In the genomic region with DNA sequence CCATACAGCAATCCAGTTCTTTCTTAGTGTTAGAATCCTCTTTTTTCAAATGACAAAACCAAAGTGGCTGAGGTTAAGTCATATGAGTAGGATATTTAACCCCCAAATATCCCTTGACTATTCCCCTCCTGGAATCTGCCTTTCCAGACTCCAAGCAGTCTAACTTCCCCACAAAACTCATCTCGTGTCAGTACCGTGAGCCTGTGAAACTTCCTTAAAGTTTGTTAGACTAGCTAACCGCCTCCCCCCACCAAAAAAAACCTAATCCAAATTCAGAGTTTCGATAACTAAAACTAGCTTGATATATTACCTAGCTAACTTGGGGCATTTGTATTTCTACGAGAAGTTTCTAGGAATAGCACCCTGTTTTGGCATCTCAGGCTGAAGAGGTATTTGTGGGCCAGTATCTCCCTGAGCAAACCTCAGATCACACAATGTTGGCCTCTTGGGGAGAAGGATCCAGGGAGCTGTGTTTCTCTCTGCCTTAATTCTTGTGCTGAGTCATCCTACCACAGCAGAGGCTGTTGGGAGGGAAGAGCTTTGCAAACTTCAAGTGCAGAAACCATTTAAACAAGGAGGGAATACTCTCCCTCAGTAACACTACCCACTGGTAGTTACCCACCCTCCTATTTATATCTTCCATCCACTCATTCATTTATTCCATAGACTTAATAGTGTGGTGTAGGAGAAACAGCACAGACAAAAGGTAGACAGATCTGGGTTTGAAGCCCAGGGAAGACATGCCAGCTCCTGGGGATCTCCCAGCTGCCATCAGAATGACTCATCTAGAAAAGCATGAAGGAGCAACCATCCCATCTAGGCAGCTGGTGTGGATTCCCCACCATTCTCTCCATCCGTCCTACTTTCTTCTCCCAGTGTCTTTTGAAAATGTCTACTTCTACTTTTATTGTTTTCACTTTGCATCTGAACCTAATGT, we compare ENCODE assay signal across 1 cellular context.
TF ChIP-seq lines count a peak whose summit lies in the region.

No MANE protein-coding gene starts in this region.

TF ChIP-seq in GM12878, 131 proteins besides CTCF, POLR2A, EP300 and RAD21 (continued from another document):
- TF ChIP-seq, protein P1, sequence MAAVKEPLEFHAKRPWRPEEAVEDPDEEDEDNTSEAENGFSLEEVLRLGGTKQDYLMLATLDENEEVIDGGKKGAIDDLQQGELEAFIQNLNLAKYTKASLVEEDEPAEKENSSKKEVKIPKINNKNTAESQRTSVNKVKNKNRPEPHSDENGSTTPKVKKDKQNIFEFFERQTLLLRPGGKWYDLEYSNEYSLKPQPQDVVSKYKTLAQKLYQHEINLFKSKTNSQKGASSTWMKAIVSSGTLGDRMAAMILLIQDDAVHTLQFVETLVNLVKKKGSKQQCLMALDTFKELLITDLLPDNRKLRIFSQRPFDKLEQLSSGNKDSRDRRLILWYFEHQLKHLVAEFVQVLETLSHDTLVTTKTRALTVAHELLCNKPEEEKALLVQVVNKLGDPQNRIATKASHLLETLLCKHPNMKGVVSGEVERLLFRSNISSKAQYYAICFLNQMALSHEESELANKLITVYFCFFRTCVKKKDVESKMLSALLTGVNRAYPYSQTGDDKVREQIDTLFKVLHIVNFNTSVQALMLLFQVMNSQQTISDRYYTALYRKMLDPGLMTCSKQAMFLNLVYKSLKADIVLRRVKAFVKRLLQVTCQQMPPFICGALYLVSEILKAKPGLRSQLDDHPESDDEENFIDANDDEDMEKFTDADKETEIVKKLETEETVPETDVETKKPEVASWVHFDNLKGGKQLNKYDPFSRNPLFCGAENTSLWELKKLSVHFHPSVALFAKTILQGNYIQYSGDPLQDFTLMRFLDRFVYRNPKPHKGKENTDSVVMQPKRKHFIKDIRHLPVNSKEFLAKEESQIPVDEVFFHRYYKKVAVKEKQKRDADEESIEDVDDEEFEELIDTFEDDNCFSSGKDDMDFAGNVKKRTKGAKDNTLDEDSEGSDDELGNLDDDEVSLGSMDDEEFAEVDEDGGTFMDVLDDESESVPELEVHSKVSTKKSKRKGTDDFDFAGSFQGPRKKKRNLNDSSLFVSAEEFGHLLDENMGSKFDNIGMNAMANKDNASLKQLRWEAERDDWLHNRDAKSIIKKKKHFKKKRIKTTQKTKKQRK (IDR thresholded peaks at IDR 0.05; ENCODE audit: low read depth, low read length): no peak
- no peak for TF ChIP-seq NFYA (IDR thresholded peaks at IDR 0.05; ENCODE audit: borderline replicate concordance, low read depth, low read length)
- TF ChIP-seq ZNF622 (IDR thresholded peaks at IDR 0.05): no peak
- TF ChIP-seq RELA (IDR thresholded peaks at IDR 0.05; ENCODE audit: borderline replicate concordance, partially characterized antibody): peak; percentile 46
- no peak for TF ChIP-seq ZNF207 (IDR thresholded peaks at IDR 0.05; ENCODE audit: borderline replicate concordance)
- TF ChIP-seq, protein P2, sequence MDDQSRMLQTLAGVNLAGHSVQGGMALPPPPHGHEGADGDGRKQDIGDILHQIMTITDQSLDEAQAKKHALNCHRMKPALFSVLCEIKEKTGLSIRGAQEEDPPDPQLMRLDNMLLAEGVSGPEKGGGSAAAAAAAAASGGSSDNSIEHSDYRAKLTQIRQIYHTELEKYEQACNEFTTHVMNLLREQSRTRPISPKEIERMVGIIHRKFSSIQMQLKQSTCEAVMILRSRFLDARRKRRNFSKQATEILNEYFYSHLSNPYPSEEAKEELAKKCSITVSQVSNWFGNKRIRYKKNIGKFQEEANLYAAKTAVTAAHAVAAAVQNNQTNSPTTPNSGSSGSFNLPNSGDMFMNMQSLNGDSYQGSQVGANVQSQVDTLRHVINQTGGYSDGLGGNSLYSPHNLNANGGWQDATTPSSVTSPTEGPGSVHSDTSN (IDR thresholded peaks at IDR 0.05; ENCODE audit: insufficient replicate concordance, low read depth, low read length): no peak
- TF ChIP-seq, protein P3, sequence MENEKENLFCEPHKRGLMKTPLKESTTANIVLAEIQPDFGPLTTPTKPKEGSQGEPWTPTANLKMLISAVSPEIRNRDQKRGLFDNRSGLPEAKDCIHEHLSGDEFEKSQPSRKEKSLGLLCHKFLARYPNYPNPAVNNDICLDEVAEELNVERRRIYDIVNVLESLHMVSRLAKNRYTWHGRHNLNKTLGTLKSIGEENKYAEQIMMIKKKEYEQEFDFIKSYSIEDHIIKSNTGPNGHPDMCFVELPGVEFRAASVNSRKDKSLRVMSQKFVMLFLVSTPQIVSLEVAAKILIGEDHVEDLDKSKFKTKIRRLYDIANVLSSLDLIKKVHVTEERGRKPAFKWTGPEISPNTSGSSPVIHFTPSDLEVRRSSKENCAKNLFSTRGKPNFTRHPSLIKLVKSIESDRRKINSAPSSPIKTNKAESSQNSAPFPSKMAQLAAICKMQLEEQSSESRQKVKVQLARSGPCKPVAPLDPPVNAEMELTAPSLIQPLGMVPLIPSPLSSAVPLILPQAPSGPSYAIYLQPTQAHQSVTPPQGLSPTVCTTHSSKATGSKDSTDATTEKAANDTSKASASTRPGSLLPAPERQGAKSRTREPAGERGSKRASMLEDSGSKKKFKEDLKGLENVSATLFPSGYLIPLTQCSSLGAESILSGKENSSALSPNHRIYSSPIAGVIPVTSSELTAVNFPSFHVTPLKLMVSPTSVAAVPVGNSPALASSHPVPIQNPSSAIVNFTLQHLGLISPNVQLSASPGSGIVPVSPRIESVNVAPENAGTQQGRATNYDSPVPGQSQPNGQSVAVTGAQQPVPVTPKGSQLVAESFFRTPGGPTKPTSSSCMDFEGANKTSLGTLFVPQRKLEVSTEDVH (IDR thresholded peaks at IDR 0.05; ENCODE audit: low read depth, partially characterized antibody): no peak
- TF ChIP-seq SMARCA5 (IDR thresholded peaks at IDR 0.05): no peak
